8 cellular contexts compared by ENCODE assay signal in the genomic region with DNA sequence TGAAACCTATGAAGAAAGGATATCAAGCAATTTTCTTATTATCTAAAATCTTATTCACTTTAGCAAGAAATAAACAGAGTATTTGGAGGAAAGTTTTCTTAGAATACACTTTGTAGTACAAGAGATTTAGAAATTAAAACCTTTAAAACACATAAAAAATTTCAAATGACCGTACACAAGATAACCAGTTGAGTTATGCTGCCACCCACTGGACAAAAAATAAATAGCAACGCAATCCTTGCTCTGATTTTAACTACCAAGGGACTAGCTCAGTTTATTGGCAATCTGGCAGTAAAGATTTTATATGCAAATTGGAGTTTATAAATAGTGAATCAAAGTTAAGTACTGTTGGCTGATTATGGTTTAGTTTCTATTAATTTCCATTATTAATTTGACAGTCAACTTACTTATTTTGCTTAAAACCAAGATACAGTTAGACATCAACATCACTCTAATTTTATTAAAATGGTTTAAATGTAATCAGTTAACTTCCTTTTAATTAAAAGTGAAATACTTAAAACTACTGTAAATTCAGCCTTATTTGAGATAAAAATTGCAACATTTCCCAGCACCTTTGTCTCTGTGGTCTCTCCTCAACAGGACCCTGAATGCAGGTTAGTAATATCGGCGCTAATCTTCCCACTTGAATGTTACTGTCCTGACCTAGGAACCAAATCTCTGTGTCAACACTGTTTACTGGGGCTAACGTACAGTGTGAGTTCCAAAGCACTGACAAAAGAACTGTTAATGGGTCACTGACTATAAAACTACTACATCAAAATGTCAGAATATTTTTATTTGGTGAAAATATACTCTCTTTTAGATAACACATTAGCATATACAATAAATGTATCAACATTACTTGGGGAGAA. TPM values are rescaled to one million over a fixed set of nuclear protein-coding genes. Genes with fewer than 3 reads are reported as not detected.
DNase-seq lines count a peak whose midpoint lies in the region; TF ChIP-seq lines count a peak whose summit lies in the region.

No MANE protein-coding gene starts in this region.

- no peaks in the 10 kb centered on the region for H3K36me3 ChIP-seq in brain microvascular endothelial cell (replicated peaks)

- TF ChIP-seq CTCF in brain microvascular endothelial cell (IDR thresholded peaks at IDR 0.05; ENCODE audit: low read depth, low read length, missing control alignments), result peak; percentile 49

- in situ Hi-C loops in brain microvascular endothelial cell (cut with HindIII; ENCODE audit: low pct_ligation_motif_present, low sequenced_read_pairs), result no loop called here

- no peaks in the 10 kb centered on the region for H3K27me3 ChIP-seq in brain microvascular endothelial cell (replicated peaks)

- H3K27ac ChIP-seq in brain microvascular endothelial cell, result no peak overlapping the region

- DNase-seq in NCI-H446 (lab: John Stamatoyannopoulos, UW) (peak; percentile 31 to 60), NCI-H446 treated with DMSO at 0.1 percent for 48 hours (lab: John Stamatoyannopoulos, UW) (no peak), HT1080 (ENCODE audit: low read depth) (peak; percentile 42), SW480 (ENCODE audit: low spot score) (peak; percentile 38), brain microvascular endothelial cell (peak; percentile 79), kidney glomerular epithelial cell (lab: John Stamatoyannopoulos, UW) (peak; percentile 48), occipital lobe (lab: John Stamatoyannopoulos, UW) (no peak)
- peak; percentile 9 for DNase-seq in stimulated activated CD8-positive, alpha-beta memory T cell treated with anti-CD3 and anti-CD28 coated beads, Interleukin-12 subunit alpha, Interleukin-12 subunit beta, amount 100 ng/mL, for 24 hours (ENCODE audit: extremely low read depth)

- H3K4me3 ChIP-seq in brain microvascular endothelial cell (ENCODE audit: low read depth, low read length), result no peak overlapping the region

RNA-seq across cellular contexts. Expression of a gene that starts 33.5 kb away (rescaled TPM):
- total RNA-seq in HT1080 (2014; rRNA removed; shearing (Covaris generic)), result 32.8 and 36.2 TPM in 2 replicates
- polyA plus RNA-seq in HT1080 (2015; cell fraction: cytosol; rRNA removed), result 14.3 and 15.9 TPM in 2 replicates
- 22.3 and 25.4 TPM in 2 replicates for polyA plus RNA-seq in HT1080 (2015; cell fraction: nucleus; rRNA removed)
- 42.4 TPM for total RNA-seq in occipital lobe

Comparison
In these comparisons a context has a peak if more than half of its experiments do, and no peak if none do; other contexts are left out.
1. DNase-seq: peak in NCI-H446 (2 of 2), HT1080 (single experiment), SW480 (single experiment), brain microvascular endothelial cell (single experiment), kidney glomerular epithelial cell (single experiment) and stimulated activated CD8-positive, alpha-beta memory T cell treated with anti-CD3 and anti-CD28 coated beads, Interleukin-12 subunit alpha, Interleukin-12 subunit beta, amount 100 ng/mL, for 24 hours (single experiment); none in NCI-H446 treated with DMSO at 0.1 percent for 48 hours (single experiment) and occipital lobe (single experiment).